35 cellular contexts compared by ENCODE assay signal in genomic region chr5:102270036-102270435, GRCh38. TPM values are rescaled to one million over a fixed set of nuclear protein-coding genes. Genes with fewer than 3 reads are reported as not detected.
"Had no signal": no experiment of that assay in that cellular context is flagged by ENCODE, and none has a peak within 500 bp of the region (broad histone marks: within the 10 kb centered on the region; RNA-seq: fewer than 3 reads in every experiment).

No MANE protein-coding gene starts in this region.

- DNase-seq: Karpas-422, Kasumi-1, MG63, MM.1S, MV-4-11, NCI-H1048, NCI-H1092, NCI-H1092 treated with DMSO at 0.1 percent for 48 hours, NCI-H1105, NCI-H1105 treated with DMSO at 0.1 percent for 48 hours, NCI-H1417, NCI-H1417 treated with DMSO at 0.1 percent for 48 hours, NCI-H1436, NCI-H1436 treated with DMSO at 0.1 percent for 48 hours, NCI-H146, NCI-H1694, NCI-H1694 treated with DMSO at 0.1 percent for 48 hours, NCI-H187, NCI-H187 treated with DMSO at 0.1 percent for 48 hours, NCI-H1930, NCI-H2029, NCI-H2029 treated with DMSO at 0.1 percent for 48 hours, NCI-H2081, NCI-H2081 treated with DMSO at 0.1 percent for 48 hours, NCI-H2107, NCI-H2171, NCI-H2171 treated with DMSO at 0.1 percent for 48 hours, NCI-H2227 treated with DMSO at 0.1 percent for 48 hours, NCI-H226, NCI-H345, NCI-H446, NCI-H446 treated with DMSO at 0.1 percent for 48 hours, NCI-H510A had no signal

- H3K36me3 ChIP-seq: MG63 had no signal

- H3K9me3 ChIP-seq: MG63 had no signal

- H3K4me3 ChIP-seq: MG63 had no signal

RNA-seq across cellular contexts. Expression of gene SLCO4C1, which starts 26.0 kb away (rescaled TPM):
- total RNA-seq: LHCN-M2, MCF 10A had no signal
